ENCODE assay signal across 8 cellular contexts in the genomic region with DNA sequence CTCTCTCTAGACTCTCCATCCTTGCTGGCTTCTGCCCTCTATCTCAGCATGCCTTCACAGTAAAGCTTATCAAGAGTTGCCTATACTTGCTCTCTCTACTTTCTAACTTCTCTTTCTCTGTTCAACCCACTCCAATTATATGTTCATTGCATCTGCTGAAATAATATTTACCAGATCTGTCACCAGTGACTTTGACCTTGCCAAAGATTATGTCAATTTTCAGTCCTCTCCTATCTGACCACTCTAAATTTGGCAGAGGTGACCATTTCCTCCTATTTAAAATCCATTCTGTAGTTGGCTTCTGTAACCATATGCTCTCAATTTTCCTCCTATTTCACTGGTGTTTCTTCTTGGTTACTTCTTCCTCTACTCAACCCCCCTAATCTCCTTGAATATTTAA.
"Had no signal": no experiment of that assay in that cellular context is flagged by ENCODE, and none has a peak within 500 bp of the region (broad histone marks: within the 10 kb centered on the region; RNA-seq: fewer than 3 reads in every experiment).

No MANE protein-coding gene starts in this region.

- FAIRE-seq: HTR-8/SVneo had no signal

- DNase-seq: GM23248, GOT3, H7, KBM-7 had no signal

- H3K9me3 ChIP-seq: HAP-1 had no signal

- H2AFZ ChIP-seq: GM23248 had no signal

- H3K27ac ChIP-seq: GM23248, KMS-11 had no signal

- H3K4me2 ChIP-seq: KMS-11 had no signal

- H3K36me3 ChIP-seq: HAP-1 had no signal

- H3K4me3 ChIP-seq: GM23248, HAP-1 had no signal

- ATAC-seq: HCT116 had no signal

- H3K9ac ChIP-seq: GM23248, KMS-11 had no signal
